ENCODE assay signal across 8 cellular contexts in genomic region chr4:17636696-17637351, GRCh38. TPM values are rescaled to one million over a fixed set of nuclear protein-coding genes. Genes with fewer than 3 reads are reported as not detected.
A peak's percentile ranks its signal among the peaks of the same experiment; 100 is the strongest.
DNase-seq lines count a peak whose midpoint lies in the region; ATAC-seq and TF ChIP-seq lines count a peak whose summit lies in the region.

No MANE protein-coding gene starts in this region.

- peaks cover 2% of the 10 kb centered on the region for H3K4me1 Mint-ChIP-seq in activated CD4-positive, alpha-beta T cell treated with anti-CD3 and anti-CD28 coated beads, Interleukin-2, amount 10 ng/mL, durations not matched to agents 7 days and 5 days

- H3K9me3 Mint-ChIP-seq in activated CD4-positive, alpha-beta T cell treated with anti-CD3 and anti-CD28 coated beads, Interleukin-2, amount 10 ng/mL, durations not matched to agents 7 days and 5 days, result no peaks in the 10 kb centered on the region

- ATAC-seq in GM18868 (IDR thresholded peaks at IDR 0.05; ENCODE audit: unreplicated experiment), result peak; percentile 94
- ATAC-seq in HG03066 (IDR thresholded peaks at IDR 0.05; ENCODE audit: low read depth, unreplicated experiment), result peak; percentile 82

- no peaks in the 10 kb centered on the region for H3K27me3 Mint-ChIP-seq in activated CD4-positive, alpha-beta T cell treated with anti-CD3 and anti-CD28 coated beads, Interleukin-2, amount 10 ng/mL, durations not matched to agents 7 days and 5 days

- no peaks in the 10 kb centered on the region for H3K4me1 ChIP-seq in colonic mucosa
- no peaks in the 10 kb centered on the region for H3K4me1 ChIP-seq in liver (ENCODE audit: control insufficient read depth in 4 of 4, insufficient read depth in 4 of 4, low read length in 3 of 4)

- POLR2A ChIA-PET in activated CD4-positive, alpha-beta T cell treated with anti-CD3 and anti-CD28 coated beads, Interleukin-2, amount 10 ng/mL, durations not matched to agents 7 days and 5 days (lab: Charles Lee), result no interaction called here

- no peaks in the 10 kb centered on the region for H3K27me3 ChIP-seq in colonic mucosa
- H3K27me3 ChIP-seq in liver (ENCODE audit: control insufficient read depth in 4 of 4, insufficient read depth in 4 of 4, low read length in 3 of 4), result no peaks in the 10 kb centered on the region

- H3K27ac ChIP-seq in colonic mucosa, result no peak overlapping the region
- H3K27ac ChIP-seq in liver (ENCODE audit: low read depth in 1 of 2, low read length in 2 of 2), result no peak overlapping the region

- H3K9me3 ChIP-seq in colonic mucosa (no peaks in the 10 kb centered on the region), liver (ENCODE audit: control insufficient read depth in 4 of 4, low read length in 3 of 4) (no peaks in the 10 kb centered on the region)

- CTCF ChIA-PET in activated CD4-positive, alpha-beta T cell treated with anti-CD3 and anti-CD28 coated beads, Interleukin-2, amount 10 ng/mL, durations not matched to agents 7 days and 5 days (lab: Charles Lee), result interaction anchor here (1.4 to 1.9 kb wide), 2 partner anchors 22 to 88 kb away, joined by 7 to 8 read pairs; partner anchors contain the start of gene MED28

- intact Hi-C loops in colonic mucosa (cut with DNase I), result loop anchor here (5.0 kb wide), 1 partner anchor 90 kb away; no protein-coding TSS in a partner anchor

- peaks cover 19% of the 10 kb centered on the region for H3K36me3 Mint-ChIP-seq in activated CD4-positive, alpha-beta T cell treated with anti-CD3 and anti-CD28 coated beads, Interleukin-2, amount 10 ng/mL, durations not matched to agents 7 days and 5 days (ENCODE audit: low read depth)

- no peak overlapping the region for H3K4me3 ChIP-seq in colonic mucosa
- H3K4me3 ChIP-seq in liver (ENCODE audit: low read depth in 1 of 3, low read length in 3 of 3), result no peak overlapping the region

- no peak overlapping the region for H3K4me3 Mint-ChIP-seq in activated CD4-positive, alpha-beta T cell treated with anti-CD3 and anti-CD28 coated beads, Interleukin-2, amount 10 ng/mL, durations not matched to agents 7 days and 5 days

- peak; percentile 91 to 92 for TF ChIP-seq RAD21 in liver (IDR thresholded peaks at IDR 0.05)

- WGBS in liver, result 54% methylated on average over 30 of the region's 30 CpGs

- H3K9ac ChIP-seq in colonic mucosa (ENCODE audit: low read depth in 2 of 2, low read length in 2 of 2), result no peak overlapping the region
- H3K9ac ChIP-seq in liver (ENCODE audit: low read depth in 1 of 2, low read length in 2 of 2), result no peak overlapping the region

- TF ChIP-seq CTCF in AG09319 (IDR thresholded peaks at IDR 0.05; ENCODE audit: low read depth, low read length) (peak; percentile 91), colonic mucosa (IDR thresholded peaks at IDR 0.05) (peak; percentile 89), liver (IDR thresholded peaks at IDR 0.05; ENCODE audit: low read depth, low read length, missing input control) (peak; percentile 96)

- H3K36me3 ChIP-seq in colonic mucosa (peaks cover 11% of the 10 kb centered on the region), liver (ENCODE audit: control insufficient read depth in 4 of 4, insufficient read depth in 3 of 4, low read depth in 1 of 4, low read length in 3 of 4) (peaks cover 0 to 23% (median 14%) of the 10 kb centered on the region in 4 donors)

- DNase-seq in AG09319 (ENCODE audit: extremely low read depth, low read depth) (no peak), NCI-H345 (lab: John Stamatoyannopoulos, UW) (peak; percentile 57), colonic mucosa (peak; percentile 75)
- DNase-seq in activated CD4-positive, alpha-beta T cell treated with anti-CD3 and anti-CD28 coated beads, Interleukin-2, amount 10 ng/mL, durations not matched to agents 7 days and 5 days, result peak; percentile 78
- peak; percentile 38 to 65 (median 50) for DNase-seq in stimulated activated CD4-positive, alpha-beta T cell treated with anti-CD3 and anti-CD28 coated beads, TNF-alpha, amount 100 ng/mL, for 24 hours (ENCODE audit: low read depth in 3 of 3)

- H3K27ac Mint-ChIP-seq in activated CD4-positive, alpha-beta T cell treated with anti-CD3 and anti-CD28 coated beads, Interleukin-2, amount 10 ng/mL, durations not matched to agents 7 days and 5 days, result no peak overlapping the region

TF ChIP-seq in liver, 16 proteins besides CTCF, POLR2A, EP300 and RAD21:
- no peak for TF ChIP-seq JUND (IDR thresholded peaks at IDR 0.05)
- TF ChIP-seq FOXA1 (IDR thresholded peaks at IDR 0.05), result no peak
- TF ChIP-seq ZBTB33 (IDR thresholded peaks at IDR 0.05), result no peak
- TF ChIP-seq SP1 (IDR thresholded peaks at IDR 0.05), result no peak
- TF ChIP-seq HNF4G (IDR thresholded peaks at IDR 0.05), result no peak

RNA-seq across cellular contexts. Expression of gene MED28, which starts 22.4 kb away (rescaled TPM):
- 10 to 100 TPM; 53.7 to 53.8 TPM for total RNA-seq in activated CD4-positive, alpha-beta T cell treated with anti-CD3 and anti-CD28 coated beads, Interleukin-2, amount 10 ng/mL, durations not matched to agents 7 days and 5 days
- total RNA-seq in colonic mucosa (10 to 100 TPM; 36.7 to 48.1 TPM), liver (10 to 100 TPM in 1 of 2 donors, 1 to 10 TPM in 1; 8.5 to 26.8 TPM)
- 1 to 10 TPM; 6.3 to 9.8 TPM for polyA plus RNA-seq in liver

RNA-seq across cellular contexts. Expression of gene LAP3, which starts 59.8 kb away (rescaled TPM):
- 100 to 1,000 TPM; 142 to 149 TPM for total RNA-seq in activated CD4-positive, alpha-beta T cell treated with anti-CD3 and anti-CD28 coated beads, Interleukin-2, amount 10 ng/mL, durations not matched to agents 7 days and 5 days
- total RNA-seq in colonic mucosa, result 10 to 100 TPM; 59.3 to 63.8 TPM
- total RNA-seq in liver, result 100 to 1,000 TPM in 1 of 2 donors, 10 to 100 TPM in 1; 57.5 to 178 TPM
- 100 to 1,000 TPM; 109 to 111 TPM for polyA plus RNA-seq in liver
